In the genomic region with DNA sequence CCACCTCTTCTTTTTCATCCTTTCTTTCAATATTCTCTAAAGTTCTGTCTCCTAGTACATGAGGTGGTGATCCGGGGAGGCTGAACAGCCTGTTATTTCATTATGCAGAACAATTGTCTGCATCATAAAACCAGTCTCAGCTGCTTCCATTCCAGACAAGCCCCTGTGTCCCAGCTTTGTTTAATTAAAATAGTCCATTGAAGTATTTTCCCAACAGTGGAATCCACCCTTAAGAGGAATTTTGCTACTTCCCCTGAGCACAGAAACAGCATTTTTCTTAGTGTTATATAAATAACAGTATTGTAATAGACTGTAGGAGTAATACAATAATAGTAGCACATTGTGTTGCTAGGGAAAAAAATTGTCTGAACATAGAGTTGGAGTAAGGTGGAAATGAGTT, we compare ENCODE assay signal across 23 cellular contexts.
DNase-seq lines count a peak whose midpoint lies in the region; ATAC-seq and TF ChIP-seq lines count a peak whose summit lies in the region.
"Had no signal": no experiment of that assay in that cellular context is flagged by ENCODE, and none has a peak within 500 bp of the region (broad histone marks: within the 10 kb centered on the region; RNA-seq: fewer than 3 reads in every experiment).

No MANE protein-coding gene starts in this region.

- no peaks in the 10 kb centered on the region for H3K36me3 ChIP-seq in left ventricle myocardium inferior
- no peaks in the 10 kb centered on the region for H3K36me3 ChIP-seq in psoas muscle (ENCODE audit: insufficient read depth in 1 of 2, low read depth in 1 of 2)
- H3K36me3 ChIP-seq: tibial artery had no signal

- intact Hi-C loops in left ventricle myocardium inferior (cut with micrococcal nuclease): no loop called here
- intact Hi-C loops in psoas muscle (cut with DNase I): no loop called here

- peak; percentile 35 for DNase-seq in GM03348 (ENCODE audit: low spot score)
- no peak for DNase-seq in left ventricle myocardium inferior
- no peak for DNase-seq in psoas muscle
- no peak for DNase-seq in NCI-H1694 (lab: John Stamatoyannopoulos, UW)
- DNase-seq: activated CD4-positive, alpha-beta T cell treated with anti-CD3 and anti-CD28 coated beads for 48 hours; activated effector memory CD4-positive, alpha-beta T cell treated with Interleukin-2 at 50 U/mL for 16 hours; body of pancreas; effector memory CD8-positive, alpha-beta T cell; head of caudate nucleus; mucosa of descending colon; NCI-H1092 treated with DMSO at 0.1 percent for 48 hours; NCI-H2081; NCI-H345; SIG-M5; stimulated activated naive CD8-positive, alpha-beta T cell treated with anti-CD3 and anti-CD28 coated beads, Interleukin-15, amount 100 ng/mL, for 72 hours; T-helper 2 cell; tibial artery had no signal

- 19 to 28% (median 26%) methylated on average over 1 of the region's 1 CpG for WGBS in psoas muscle, 3 donors

- peak overlapping the region; percentile 84 for H3K27ac ChIP-seq in left ventricle myocardium inferior (replicated peaks)
- peak overlapping the region; percentile 24 for H3K27ac ChIP-seq in psoas muscle
- H3K27ac ChIP-seq: body of pancreas, tibial artery had no signal

- TF ChIP-seq CTCF in left ventricle myocardium inferior (IDR thresholded peaks at IDR 0.05; ENCODE audit: borderline replicate concordance): no peak
- TF ChIP-seq CTCF in psoas muscle (IDR thresholded peaks at IDR 0.05): no peak

- peaks cover 23% of the 10 kb centered on the region for H3K9me3 ChIP-seq in left ventricle myocardium inferior (replicated peaks)
- H3K9me3 ChIP-seq in psoas muscle: peaks cover 9% of the 10 kb centered on the region
- H3K9me3 ChIP-seq: body of pancreas had no signal

- H3K4me3 ChIP-seq in left ventricle myocardium inferior: peak overlapping the region; percentile 10
- H3K4me3 ChIP-seq in psoas muscle: no peak overlapping the region
- H3K4me3 ChIP-seq: body of pancreas, GM12878, mucosa of descending colon, tibial artery had no signal

- H3K4me1 ChIP-seq in left ventricle myocardium inferior (peaks cover 15% of the 10 kb centered on the region), psoas muscle (no peaks in the 10 kb centered on the region)
- H3K4me1 ChIP-seq: body of pancreas, tibial artery had no signal

- peak; percentile 73 for ATAC-seq in SK-N-SH treated with all-trans-retinoic acid at 6 μM for 48 hours
- ATAC-seq in psoas muscle: no peak
- no peak for ATAC-seq in esophagus mucosa
- ATAC-seq in HG03175 (IDR thresholded peaks at IDR 0.05; ENCODE audit: unreplicated experiment): no peak
- no peak for ATAC-seq in GM21717 (IDR thresholded peaks at IDR 0.05; ENCODE audit: unreplicated experiment)
- ATAC-seq: body of pancreas; effector memory CD8-positive, alpha-beta T cell; GM12878; mucosa of descending colon; PC-3; stimulated activated naive CD8-positive, alpha-beta T cell treated with anti-CD3 and anti-CD28 coated beads, Interleukin-15, amount 100 ng/mL, for 72 hours had no signal

- H3K27me3 ChIP-seq in left ventricle myocardium inferior (ENCODE audit: low read depth) (no peaks in the 10 kb centered on the region), psoas muscle (ENCODE audit: insufficient read depth in 3 of 3, low read length in 2 of 3) (no peaks in the 10 kb centered on the region)
- H3K27me3 ChIP-seq: body of pancreas, tibial artery had no signal

TF ChIP-seq in SK-N-SH treated with all-trans-retinoic acid at 6 μM for 48 hours, 23 proteins besides CTCF, POLR2A, EP300 and RAD21:
- TF ChIP-seq ZFP30 (CRISPR knock-in tag; IDR thresholded peaks at IDR 0.05) (no peak), RARB (CRISPR knock-in tag; IDR thresholded peaks at IDR 0.05) (no peak), PPARA (CRISPR knock-in tag; IDR thresholded peaks at IDR 0.05; ENCODE audit: borderline replicate concordance) (no peak), ZNF8 (CRISPR knock-in tag; IDR thresholded peaks at IDR 0.05) (no peak), ZC3H10 (CRISPR knock-in tag; IDR thresholded peaks at IDR 0.05) (no peak), ARNTL (CRISPR knock-in tag; IDR thresholded peaks at IDR 0.05; ENCODE audit: borderline replicate concordance, low read depth) (no peak), SNAI2 (CRISPR knock-in tag; IDR thresholded peaks at IDR 0.05) (no peak), GLIS3 (CRISPR knock-in tag; IDR thresholded peaks at IDR 0.05) (no peak), CSDC2 (CRISPR knock-in tag; IDR thresholded peaks at IDR 0.05) (no peak), ZFP3 (CRISPR knock-in tag; IDR thresholded peaks at IDR 0.05) (no peak), ZNF565 (CRISPR knock-in tag; conservative IDR thresholded peaks at IDR 0.05; ENCODE audit: low read depth) (no peak)
- TF ChIP-seq, protein P1, sequence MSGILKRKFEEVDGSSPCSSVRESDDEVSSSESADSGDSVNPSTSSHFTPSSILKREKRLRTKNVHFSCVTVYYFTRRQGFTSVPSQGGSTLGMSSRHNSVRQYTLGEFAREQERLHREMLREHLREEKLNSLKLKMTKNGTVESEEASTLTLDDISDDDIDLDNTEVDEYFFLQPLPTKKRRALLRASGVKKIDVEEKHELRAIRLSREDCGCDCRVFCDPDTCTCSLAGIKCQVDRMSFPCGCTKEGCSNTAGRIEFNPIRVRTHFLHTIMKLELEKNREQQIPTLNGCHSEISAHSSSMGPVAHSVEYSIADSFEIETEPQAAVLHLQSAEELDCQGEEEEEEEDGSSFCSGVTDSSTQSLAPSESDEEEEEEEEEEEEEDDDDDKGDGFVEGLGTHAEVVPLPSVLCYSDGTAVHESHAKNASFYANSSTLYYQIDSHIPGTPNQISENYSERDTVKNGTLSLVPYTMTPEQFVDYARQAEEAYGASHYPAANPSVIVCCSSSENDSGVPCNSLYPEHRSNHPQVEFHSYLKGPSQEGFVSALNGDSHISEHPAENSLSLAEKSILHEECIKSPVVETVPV (CRISPR knock-in tag; IDR thresholded peaks at IDR 0.05): no peak
- TF ChIP-seq, protein P2, sequence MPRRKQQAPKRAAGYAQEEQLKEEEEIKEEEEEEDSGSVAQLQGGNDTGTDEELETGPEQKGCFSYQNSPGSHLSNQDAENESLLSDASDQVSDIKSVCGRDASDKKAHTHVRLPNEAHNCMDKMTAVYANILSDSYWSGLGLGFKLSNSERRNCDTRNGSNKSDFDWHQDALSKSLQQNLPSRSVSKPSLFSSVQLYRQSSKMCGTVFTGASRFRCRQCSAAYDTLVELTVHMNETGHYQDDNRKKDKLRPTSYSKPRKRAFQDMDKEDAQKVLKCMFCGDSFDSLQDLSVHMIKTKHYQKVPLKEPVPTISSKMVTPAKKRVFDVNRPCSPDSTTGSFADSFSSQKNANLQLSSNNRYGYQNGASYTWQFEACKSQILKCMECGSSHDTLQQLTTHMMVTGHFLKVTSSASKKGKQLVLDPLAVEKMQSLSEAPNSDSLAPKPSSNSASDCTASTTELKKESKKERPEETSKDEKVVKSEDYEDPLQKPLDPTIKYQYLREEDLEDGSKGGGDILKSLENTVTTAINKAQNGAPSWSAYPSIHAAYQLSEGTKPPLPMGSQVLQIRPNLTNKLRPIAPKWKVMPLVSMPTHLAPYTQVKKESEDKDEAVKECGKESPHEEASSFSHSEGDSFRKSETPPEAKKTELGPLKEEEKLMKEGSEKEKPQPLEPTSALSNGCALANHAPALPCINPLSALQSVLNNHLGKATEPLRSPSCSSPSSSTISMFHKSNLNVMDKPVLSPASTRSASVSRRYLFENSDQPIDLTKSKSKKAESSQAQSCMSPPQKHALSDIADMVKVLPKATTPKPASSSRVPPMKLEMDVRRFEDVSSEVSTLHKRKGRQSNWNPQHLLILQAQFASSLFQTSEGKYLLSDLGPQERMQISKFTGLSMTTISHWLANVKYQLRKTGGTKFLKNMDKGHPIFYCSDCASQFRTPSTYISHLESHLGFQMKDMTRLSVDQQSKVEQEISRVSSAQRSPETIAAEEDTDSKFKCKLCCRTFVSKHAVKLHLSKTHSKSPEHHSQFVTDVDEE (CRISPR knock-in tag; IDR thresholded peaks at IDR 0.05): no peak
- TF ChIP-seq, protein P3, sequence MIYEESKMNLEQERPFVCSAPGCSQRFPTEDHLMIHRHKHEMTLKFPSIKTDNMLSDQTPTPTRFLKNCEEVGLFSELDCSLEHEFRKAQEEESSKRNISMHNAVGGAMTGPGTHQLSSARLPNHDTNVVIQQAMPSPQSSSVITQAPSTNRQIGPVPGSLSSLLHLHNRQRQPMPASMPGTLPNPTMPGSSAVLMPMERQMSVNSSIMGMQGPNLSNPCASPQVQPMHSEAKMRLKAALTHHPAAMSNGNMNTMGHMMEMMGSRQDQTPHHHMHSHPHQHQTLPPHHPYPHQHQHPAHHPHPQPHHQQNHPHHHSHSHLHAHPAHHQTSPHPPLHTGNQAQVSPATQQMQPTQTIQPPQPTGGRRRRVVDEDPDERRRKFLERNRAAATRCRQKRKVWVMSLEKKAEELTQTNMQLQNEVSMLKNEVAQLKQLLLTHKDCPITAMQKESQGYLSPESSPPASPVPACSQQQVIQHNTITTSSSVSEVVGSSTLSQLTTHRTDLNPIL (CRISPR knock-in tag; IDR thresholded peaks at IDR 0.05; ENCODE audit: low read depth): no peak
TF ChIP-seq in SK-N-SH treated with all-trans-retinoic acid at 6 μM for 48 hours: peak in this region for 0.
